In the genomic region with DNA sequence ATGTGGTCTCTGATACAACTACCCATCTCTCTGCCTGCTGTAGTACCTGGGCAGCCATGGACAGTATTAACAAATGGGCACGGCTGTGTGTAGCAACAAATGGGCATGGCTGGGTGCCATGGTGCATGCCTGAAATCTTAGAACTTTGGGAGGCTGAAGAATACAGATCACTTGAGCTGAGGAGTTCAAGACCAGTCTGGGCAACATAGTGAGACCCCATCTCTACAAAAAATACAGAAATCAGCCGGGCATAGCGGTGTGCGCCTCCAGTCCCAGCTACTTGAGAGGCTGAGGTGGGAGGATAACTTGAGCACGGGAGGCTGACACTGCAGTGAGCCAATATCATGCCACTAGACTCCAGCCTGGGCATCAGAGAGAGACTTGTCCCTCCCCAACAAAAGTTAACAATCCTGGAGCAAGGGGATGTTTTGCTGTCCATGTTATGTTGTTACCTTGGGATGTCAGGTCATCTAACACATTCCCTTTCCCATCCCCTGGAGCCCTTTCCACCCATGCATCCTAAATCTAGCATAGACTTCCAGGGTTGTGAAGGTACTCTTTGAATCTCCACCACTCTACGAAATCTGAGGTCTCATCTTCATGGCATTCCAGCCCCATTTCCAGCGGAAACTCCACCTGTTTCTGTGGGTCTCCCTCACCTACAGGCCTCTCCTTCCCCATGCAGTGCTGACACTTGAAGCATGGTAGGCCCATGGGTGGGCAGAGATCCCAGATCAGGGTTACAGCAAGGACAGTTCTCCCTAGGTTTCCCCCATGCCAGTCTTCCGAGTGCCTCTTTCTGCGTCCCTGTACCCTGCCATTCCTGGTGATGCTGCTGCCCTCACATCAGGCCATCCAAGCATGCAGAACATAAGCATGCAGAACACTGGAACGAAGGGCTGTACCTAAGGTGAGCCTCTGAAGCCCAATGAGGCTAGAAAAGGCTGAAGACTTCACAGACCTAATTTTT, we compare ENCODE assay signal across 1 cellular context.
A peak's percentile ranks its signal among the peaks of the same experiment; 100 is the strongest.
TF ChIP-seq lines count a peak whose summit lies in the region.

No MANE protein-coding gene starts in this region.

TF ChIP-seq in K562, 482 proteins besides CTCF, POLR2A, EP300 and RAD21 (continued from another document and continues in another):
- TF ChIP-seq ZNF408 (CRISPR knock-in tag; IDR thresholded peaks at IDR 0.05; ENCODE audit: low read depth), result no peak
- TF ChIP-seq SMARCA5 (IDR thresholded peaks at IDR 0.05), result no peak
- no peak for TF ChIP-seq CCAR2 (IDR thresholded peaks at IDR 0.05; ENCODE audit: low read depth, low read length)
- TF ChIP-seq, protein P1, sequence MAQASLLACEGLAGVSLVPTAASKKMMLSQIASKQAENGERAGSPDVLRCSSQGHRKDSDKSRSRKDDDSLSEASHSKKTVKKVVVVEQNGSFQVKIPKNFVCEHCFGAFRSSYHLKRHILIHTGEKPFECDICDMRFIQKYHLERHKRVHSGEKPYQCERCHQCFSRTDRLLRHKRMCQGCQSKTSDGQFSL (CRISPR knock-in tag; IDR thresholded peaks at IDR 0.05), result no peak; the same call in 1 of the 2 replicates
- TF ChIP-seq, protein P1 (tag; IDR thresholded peaks at IDR 0.05), result no peak
- peak; percentile 79 for TF ChIP-seq MTA3 (IDR thresholded peaks at IDR 0.05; ENCODE audit: borderline replicate concordance)
- TF ChIP-seq, protein P2, sequence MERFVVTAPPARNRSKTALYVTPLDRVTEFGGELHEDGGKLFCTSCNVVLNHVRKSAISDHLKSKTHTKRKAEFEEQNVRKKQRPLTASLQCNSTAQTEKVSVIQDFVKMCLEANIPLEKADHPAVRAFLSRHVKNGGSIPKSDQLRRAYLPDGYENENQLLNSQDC (CRISPR knock-in tag; IDR thresholded peaks at IDR 0.05), result no peak
- no peak for TF ChIP-seq RFX5 (IDR thresholded peaks at IDR 0.05; ENCODE audit: low read depth, low read length)
- TF ChIP-seq, protein P3, sequence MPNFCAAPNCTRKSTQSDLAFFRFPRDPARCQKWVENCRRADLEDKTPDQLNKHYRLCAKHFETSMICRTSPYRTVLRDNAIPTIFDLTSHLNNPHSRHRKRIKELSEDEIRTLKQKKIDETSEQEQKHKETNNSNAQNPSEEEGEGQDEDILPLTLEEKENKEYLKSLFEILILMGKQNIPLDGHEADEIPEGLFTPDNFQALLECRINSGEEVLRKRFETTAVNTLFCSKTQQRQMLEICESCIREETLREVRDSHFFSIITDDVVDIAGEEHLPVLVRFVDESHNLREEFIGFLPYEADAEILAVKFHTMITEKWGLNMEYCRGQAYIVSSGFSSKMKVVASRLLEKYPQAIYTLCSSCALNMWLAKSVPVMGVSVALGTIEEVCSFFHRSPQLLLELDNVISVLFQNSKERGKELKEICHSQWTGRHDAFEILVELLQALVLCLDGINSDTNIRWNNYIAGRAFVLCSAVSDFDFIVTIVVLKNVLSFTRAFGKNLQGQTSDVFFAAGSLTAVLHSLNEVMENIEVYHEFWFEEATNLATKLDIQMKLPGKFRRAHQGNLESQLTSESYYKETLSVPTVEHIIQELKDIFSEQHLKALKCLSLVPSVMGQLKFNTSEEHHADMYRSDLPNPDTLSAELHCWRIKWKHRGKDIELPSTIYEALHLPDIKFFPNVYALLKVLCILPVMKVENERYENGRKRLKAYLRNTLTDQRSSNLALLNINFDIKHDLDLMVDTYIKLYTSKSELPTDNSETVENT (CRISPR knock-in tag; IDR thresholded peaks at IDR 0.05), result no peak
- TF ChIP-seq, protein P4, sequence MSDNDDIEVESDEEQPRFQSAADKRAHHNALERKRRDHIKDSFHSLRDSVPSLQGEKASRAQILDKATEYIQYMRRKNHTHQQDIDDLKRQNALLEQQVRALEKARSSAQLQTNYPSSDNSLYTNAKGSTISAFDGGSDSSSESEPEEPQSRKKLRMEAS (CRISPR knock-in tag; IDR thresholded peaks at IDR 0.05), result no peak
- 0 out of 2 replicates have a peak, but pooled peaks have one; percentile 35 for TF ChIP-seq ZFP30 (CRISPR knock-in tag; IDR thresholded peaks at IDR 0.05; ENCODE audit: borderline replicate concordance)
- no peak for TF ChIP-seq FOXA3 (CRISPR knock-in tag; conservative IDR thresholded peaks at IDR 0.05 in 1 of 2, IDR thresholded peaks at IDR 0.05 in 1 of 2)
- no peak for TF ChIP-seq CREM (IDR thresholded peaks at IDR 0.05; ENCODE audit: low read depth)
- TF ChIP-seq BRD4 (IDR thresholded peaks at IDR 0.05), result no peak
- TF ChIP-seq L3MBTL2 (IDR thresholded peaks at IDR 0.05), result no peak
- TF ChIP-seq, protein P5, sequence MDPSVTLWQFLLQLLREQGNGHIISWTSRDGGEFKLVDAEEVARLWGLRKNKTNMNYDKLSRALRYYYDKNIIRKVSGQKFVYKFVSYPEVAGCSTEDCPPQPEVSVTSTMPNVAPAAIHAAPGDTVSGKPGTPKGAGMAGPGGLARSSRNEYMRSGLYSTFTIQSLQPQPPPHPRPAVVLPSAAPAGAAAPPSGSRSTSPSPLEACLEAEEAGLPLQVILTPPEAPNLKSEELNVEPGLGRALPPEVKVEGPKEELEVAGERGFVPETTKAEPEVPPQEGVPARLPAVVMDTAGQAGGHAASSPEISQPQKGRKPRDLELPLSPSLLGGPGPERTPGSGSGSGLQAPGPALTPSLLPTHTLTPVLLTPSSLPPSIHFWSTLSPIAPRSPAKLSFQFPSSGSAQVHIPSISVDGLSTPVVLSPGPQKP (CRISPR knock-in tag; IDR thresholded peaks at IDR 0.05), result no peak
- peak; percentile 78; the same call in 1 of the 2 replicates for TF ChIP-seq RHOXF2B (CRISPR knock-in tag; conservative IDR thresholded peaks at IDR 0.05)
- TF ChIP-seq, protein P6, sequence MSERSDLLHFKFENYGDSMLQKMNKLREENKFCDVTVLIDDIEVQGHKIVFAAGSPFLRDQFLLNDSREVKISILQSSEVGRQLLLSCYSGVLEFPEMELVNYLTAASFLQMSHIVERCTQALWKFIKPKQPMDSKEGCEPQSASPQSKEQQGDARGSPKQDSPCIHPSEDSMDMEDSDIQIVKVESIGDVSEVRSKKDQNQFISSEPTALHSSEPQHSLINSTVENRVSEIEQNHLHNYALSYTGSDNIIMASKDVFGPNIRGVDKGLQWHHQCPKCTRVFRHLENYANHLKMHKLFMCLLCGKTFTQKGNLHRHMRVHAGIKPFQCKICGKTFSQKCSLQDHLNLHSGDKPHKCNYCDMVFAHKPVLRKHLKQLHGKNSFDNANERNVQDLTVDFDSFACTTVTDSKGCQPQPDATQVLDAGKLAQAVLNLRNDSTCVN (CRISPR knock-in tag; IDR thresholded peaks at IDR 0.05), result peak; percentile 85
- TF ChIP-seq HDGF (IDR thresholded peaks at IDR 0.05), result no peak
- no peak for TF ChIP-seq TRIM24 (IDR thresholded peaks at IDR 0.05)
- peak; percentile 74; the same call in 1 of the 2 replicates for TF ChIP-seq HMG20B (CRISPR knock-in tag; IDR thresholded peaks at IDR 0.05)
- TF ChIP-seq ZNF444 (CRISPR knock-in tag; IDR thresholded peaks at IDR 0.05), result no peak
- TF ChIP-seq SREBF1 (IDR thresholded peaks at IDR 0.05; ENCODE audit: borderline replicate concordance, low read depth, low read length), result no peak
- TF ChIP-seq, protein P7, sequence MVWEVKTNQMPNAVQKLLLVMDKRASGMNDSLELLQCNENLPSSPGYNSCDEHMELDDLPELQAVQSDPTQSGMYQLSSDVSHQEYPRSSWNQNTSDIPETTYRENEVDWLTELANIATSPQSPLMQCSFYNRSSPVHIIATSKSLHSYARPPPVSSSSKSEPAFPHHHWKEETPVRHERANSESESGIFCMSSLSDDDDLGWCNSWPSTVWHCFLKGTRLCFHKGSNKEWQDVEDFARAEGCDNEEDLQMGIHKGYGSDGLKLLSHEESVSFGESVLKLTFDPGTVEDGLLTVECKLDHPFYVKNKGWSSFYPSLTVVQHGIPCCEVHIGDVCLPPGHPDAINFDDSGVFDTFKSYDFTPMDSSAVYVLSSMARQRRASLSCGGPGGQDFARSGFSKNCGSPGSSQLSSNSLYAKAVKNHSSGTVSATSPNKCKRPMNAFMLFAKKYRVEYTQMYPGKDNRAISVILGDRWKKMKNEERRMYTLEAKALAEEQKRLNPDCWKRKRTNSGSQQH (CRISPR knock-in tag; IDR thresholded peaks at IDR 0.05), result peak; percentile 97
- TF ChIP-seq, protein P8, sequence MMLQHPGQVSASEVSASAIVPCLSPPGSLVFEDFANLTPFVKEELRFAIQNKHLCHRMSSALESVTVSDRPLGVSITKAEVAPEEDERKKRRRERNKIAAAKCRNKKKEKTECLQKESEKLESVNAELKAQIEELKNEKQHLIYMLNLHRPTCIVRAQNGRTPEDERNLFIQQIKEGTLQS (IDR thresholded peaks at IDR 0.05), result no peak
- TF ChIP-seq, protein P8 (CRISPR knock-in tag; conservative IDR thresholded peaks at IDR 0.05), result no peak
- no peak for TF ChIP-seq JUNB (CRISPR knock-in tag; conservative IDR thresholded peaks at IDR 0.05)
- no peak for TF ChIP-seq CXXC5 (CRISPR knock-in tag; IDR thresholded peaks at IDR 0.05)
- no peak for TF ChIP-seq FOXA1 (IDR thresholded peaks at IDR 0.05; ENCODE audit: borderline replicate concordance)
- TF ChIP-seq, protein P9, sequence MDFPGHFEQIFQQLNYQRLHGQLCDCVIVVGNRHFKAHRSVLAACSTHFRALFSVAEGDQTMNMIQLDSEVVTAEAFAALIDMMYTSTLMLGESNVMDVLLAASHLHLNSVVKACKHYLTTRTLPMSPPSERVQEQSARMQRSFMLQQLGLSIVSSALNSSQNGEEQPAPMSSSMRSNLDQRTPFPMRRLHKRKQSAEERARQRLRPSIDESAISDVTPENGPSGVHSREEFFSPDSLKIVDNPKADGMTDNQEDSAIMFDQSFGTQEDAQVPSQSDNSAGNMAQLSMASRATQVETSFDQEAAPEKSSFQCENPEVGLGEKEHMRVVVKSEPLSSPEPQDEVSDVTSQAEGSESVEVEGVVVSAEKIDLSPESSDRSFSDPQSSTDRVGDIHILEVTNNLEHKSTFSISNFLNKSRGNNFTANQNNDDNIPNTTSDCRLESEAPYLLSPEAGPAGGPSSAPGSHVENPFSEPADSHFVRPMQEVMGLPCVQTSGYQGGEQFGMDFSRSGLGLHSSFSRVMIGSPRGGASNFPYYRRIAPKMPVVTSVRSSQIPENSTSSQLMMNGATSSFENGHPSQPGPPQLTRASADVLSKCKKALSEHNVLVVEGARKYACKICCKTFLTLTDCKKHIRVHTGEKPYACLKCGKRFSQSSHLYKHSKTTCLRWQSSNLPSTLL (IDR thresholded peaks at IDR 0.05), result no peak
- TF ChIP-seq POLR3A (IDR thresholded peaks at IDR 0.05; ENCODE audit: borderline replicate concordance, extremely low read depth, insufficient read depth, insufficient read length), result no peak
- TF ChIP-seq RBFOX2 (IDR thresholded peaks at IDR 0.05; ENCODE audit: low read depth, low read length), result peak; percentile 23; the same call in 1 of the 2 replicates
- TF ChIP-seq ZNF644 (tag; IDR thresholded peaks at IDR 0.05; ENCODE audit: low read depth), result no peak
- TF ChIP-seq TAF15 (IDR thresholded peaks at IDR 0.05; ENCODE audit: low read depth, low read length), result no peak
- TF ChIP-seq ZNF217 (CRISPR knock-in tag; IDR thresholded peaks at IDR 0.05), result no peak
- no peak for TF ChIP-seq SMARCA4 (IDR thresholded peaks at IDR 0.05)
- TF ChIP-seq GATAD2B (IDR thresholded peaks at IDR 0.05; ENCODE audit: borderline replicate concordance), result no peak
- TF ChIP-seq PTBP1 (IDR thresholded peaks at IDR 0.05; ENCODE audit: low read depth, low read length), result no peak
- TF ChIP-seq PHTF2 (CRISPR knock-in tag; IDR thresholded peaks at IDR 0.05), result 0 out of 2 replicates have a peak, but pooled peaks have one; percentile 19
- no peak for TF ChIP-seq TBP (optimal IDR thresholded peaks at IDR 0.05; ENCODE audit: low read depth, low read length)
- no peak for TF ChIP-seq FIP1L1 (IDR thresholded peaks at IDR 0.05; ENCODE audit: low read depth, low read length, poor library complexity, severe bottlenecking)
- no peak for TF ChIP-seq BRCA1 (IDR thresholded peaks at IDR 0.05)
- TF ChIP-seq BRCA1 (CRISPR knock-in tag; IDR thresholded peaks at IDR 0.05), result no peak
- TF ChIP-seq, protein P10, sequence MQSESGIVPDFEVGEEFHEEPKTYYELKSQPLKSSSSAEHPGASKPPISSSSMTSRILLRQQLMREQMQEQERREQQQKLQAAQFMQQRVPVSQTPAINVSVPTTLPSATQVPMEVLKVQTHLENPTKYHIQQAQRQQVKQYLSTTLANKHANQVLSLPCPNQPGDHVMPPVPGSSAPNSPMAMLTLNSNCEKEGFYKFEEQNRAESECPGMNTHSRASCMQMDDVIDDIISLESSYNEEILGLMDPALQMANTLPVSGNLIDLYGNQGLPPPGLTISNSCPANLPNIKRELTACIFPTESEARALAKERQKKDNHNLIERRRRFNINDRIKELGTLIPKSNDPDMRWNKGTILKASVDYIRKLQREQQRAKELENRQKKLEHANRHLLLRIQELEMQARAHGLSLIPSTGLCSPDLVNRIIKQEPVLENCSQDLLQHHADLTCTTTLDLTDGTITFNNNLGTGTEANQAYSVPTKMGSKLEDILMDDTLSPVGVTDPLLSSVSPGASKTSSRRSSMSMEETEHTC (IDR thresholded peaks at IDR 0.05), result no peak; the same call in 1 of the 2 replicates
- TF ChIP-seq, protein P11, sequence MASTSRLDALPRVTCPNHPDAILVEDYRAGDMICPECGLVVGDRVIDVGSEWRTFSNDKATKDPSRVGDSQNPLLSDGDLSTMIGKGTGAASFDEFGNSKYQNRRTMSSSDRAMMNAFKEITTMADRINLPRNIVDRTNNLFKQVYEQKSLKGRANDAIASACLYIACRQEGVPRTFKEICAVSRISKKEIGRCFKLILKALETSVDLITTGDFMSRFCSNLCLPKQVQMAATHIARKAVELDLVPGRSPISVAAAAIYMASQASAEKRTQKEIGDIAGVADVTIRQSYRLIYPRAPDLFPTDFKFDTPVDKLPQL (IDR thresholded peaks at IDR 0.05; ENCODE audit: extremely low read depth, insufficient read length), result no peak
- TF ChIP-seq ZNF76 (CRISPR knock-in tag; IDR thresholded peaks at IDR 0.05; ENCODE audit: borderline replicate concordance), result no peak
- no peak for TF ChIP-seq SRSF1 (IDR thresholded peaks at IDR 0.05; ENCODE audit: low read depth, low read length)
- no peak for TF ChIP-seq TCFL5 (CRISPR knock-in tag; conservative IDR thresholded peaks at IDR 0.05)
- TF ChIP-seq E2F3 (CRISPR knock-in tag; IDR thresholded peaks at IDR 0.05), result 0 out of 2 replicates have a peak, but pooled peaks have one; percentile 27
- TF ChIP-seq, protein P12, sequence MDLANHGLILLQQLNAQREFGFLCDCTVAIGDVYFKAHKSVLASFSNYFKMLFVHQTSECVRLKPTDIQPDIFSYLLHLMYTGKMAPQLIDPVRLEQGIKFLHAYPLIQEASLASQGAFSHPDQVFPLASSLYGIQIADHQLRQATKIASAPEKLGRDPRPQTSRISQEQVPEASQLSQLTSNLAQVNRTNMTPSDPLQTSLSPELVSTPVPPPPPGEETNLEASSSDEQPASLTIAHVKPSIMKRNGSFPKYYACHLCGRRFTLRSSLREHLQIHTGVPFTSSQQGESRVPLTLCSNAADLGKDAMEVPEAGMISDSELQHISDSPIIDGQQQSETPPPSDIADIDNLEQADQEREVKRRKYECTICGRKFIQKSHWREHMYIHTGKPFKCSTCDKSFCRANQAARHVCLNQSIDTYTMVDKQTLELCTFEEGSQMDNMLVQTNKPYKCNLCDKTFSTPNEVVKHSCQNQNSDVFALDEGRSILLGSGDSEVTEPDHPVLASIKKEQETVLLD (IDR thresholded peaks at IDR 0.05), result no peak
- TF ChIP-seq ZBED1 (IDR thresholded peaks at IDR 0.05), result peak; percentile 79; the same call in 1 of the 2 replicates
- TF ChIP-seq GTF2F1 (IDR thresholded peaks at IDR 0.05; ENCODE audit: low read depth, low read length), result no peak
- no peak for TF ChIP-seq BDP1 (IDR thresholded peaks at IDR 0.05; ENCODE audit: insufficient read depth, insufficient read length)
